Comparison of ENCODE assay signal across 8 cellular contexts in genomic region chr16:77722315-77723107, GRCh38. TPM values are rescaled to one million over a fixed set of nuclear protein-coding genes. Genes with fewer than 3 reads are reported as not detected.
DNase-seq lines count a peak whose midpoint lies in the region; FAIRE-seq and TF ChIP-seq lines count a peak whose summit lies in the region.

Gene NUDT7 (plus strand): TSS chr16:77722514. CDS start chr16:77722583, 69 bp downstream.

- no peaks in the 10 kb centered on the region for H3K27me3 ChIP-seq in H7 (ENCODE audit: control insufficient read depth, insufficient read depth, low read length)
- no peaks in the 10 kb centered on the region for H3K27me3 ChIP-seq in Loucy (ENCODE audit: insufficient read depth, low read length, poor library complexity, severe bottlenecking)
- H3K27me3 ChIP-seq in neuronal stem cell (ENCODE audit: control insufficient read depth in 3 of 3, insufficient read depth in 3 of 3, low read depth in 1 of 3, low read length in 3 of 3) = no peaks in the 10 kb centered on the region
- H3K27me3 ChIP-seq in subcutaneous abdominal adipose tissue (ENCODE audit: control insufficient read depth in 5 of 5, insufficient read depth in 4 of 5, low read length in 5 of 5) = no peaks in the 10 kb centered on the region

- peak within 1 kb of the TSS; percentile 97 for H2AFZ ChIP-seq in Loucy (ENCODE audit: low read length)
- H2AFZ ChIP-seq in neuronal stem cell (ENCODE audit: low read length) = peak within 1 kb of the TSS; percentile 99

- WGBS in neuronal stem cell (ENCODE audit: extremely low coverage in 2 of 2, insufficient read length in 2 of 2, insufficient replicate concordance in 1 of 2), 2 donors = no CpG with 5 or more reads among the region's 55 CpGs

- H2BK120ac ChIP-seq in neuronal stem cell (ENCODE audit: low read depth, low read length) = no peak within 1 kb of the TSS

- H3K27ac ChIP-seq in neuronal stem cell (replicated peaks; ENCODE audit: low read length) (peak within 1 kb of the TSS; percentile 74), subcutaneous abdominal adipose tissue (ENCODE audit: low read depth, low read length) (peak within 1 kb of the TSS; percentile 98)

- H3K36me3 ChIP-seq in H7 (replicated peaks; ENCODE audit: control insufficient read depth, insufficient read depth, low read length) = peaks cover 2% of the 10 kb centered on the region; the same call in 1 of the 2 replicates
- H3K36me3 ChIP-seq in Loucy (ENCODE audit: insufficient read depth, low read length) = no peaks in the 10 kb centered on the region
- no peaks in the 10 kb centered on the region for H3K36me3 ChIP-seq in neuronal stem cell (replicated peaks in 1 of 2; ENCODE audit: control insufficient read depth in 2 of 2, insufficient read depth in 2 of 2, low read length in 2 of 2)
- H3K36me3 ChIP-seq in subcutaneous abdominal adipose tissue (ENCODE audit: control insufficient read depth in 5 of 5, insufficient read depth in 5 of 5, low read length in 5 of 5) = peaks cover 0 to 12% (median 11%) of the 10 kb centered on the region in 5 donors

- no peak within 1 kb of the TSS for H4K8ac ChIP-seq in neuronal stem cell (ENCODE audit: low read depth, low read length)

- H3K4me2 ChIP-seq in Loucy (ENCODE audit: low read depth, low read length, poor library complexity, severe bottlenecking) = peak within 1 kb of the TSS; percentile 93
- peak within 1 kb of the TSS; percentile 83 for H3K4me2 ChIP-seq in neuronal stem cell (ENCODE audit: insufficient read depth, low read length, poor library complexity, severe bottlenecking)

- no peaks in the 10 kb centered on the region for H3F3A ChIP-seq in Loucy (ENCODE audit: low read depth)

- H2BK15ac ChIP-seq in neuronal stem cell (ENCODE audit: low read length) = peak within 1 kb of the TSS; percentile 80

- H3K9me3 ChIP-seq in Loucy (ENCODE audit: insufficient read depth, low read depth, low read length) = no peaks in the 10 kb centered on the region
- peaks cover 0 to 5% of the 10 kb centered on the region in 2 donors for H3K9me3 ChIP-seq in neuronal stem cell (replicated peaks in 1 of 2; ENCODE audit: control insufficient read depth in 2 of 2, insufficient read depth in 1 of 2, low read depth in 1 of 2, low read length in 2 of 2)
- no peaks in the 10 kb centered on the region for H3K9me3 ChIP-seq in subcutaneous abdominal adipose tissue (ENCODE audit: control insufficient read depth in 5 of 5, low read length in 5 of 5)

- H3K4ac ChIP-seq in neuronal stem cell (ENCODE audit: low read length) = no peak within 1 kb of the TSS

- H3K23ac ChIP-seq in neuronal stem cell (ENCODE audit: low read depth, low read length, poor library complexity) = peak within 1 kb of the TSS; percentile 92

- H2BK5ac ChIP-seq in neuronal stem cell (ENCODE audit: low read length) = peak within 1 kb of the TSS; percentile 62

- H3K79me2 ChIP-seq in Loucy (ENCODE audit: insufficient read depth, low read length) = no peaks in the 10 kb centered on the region

- no peak for FAIRE-seq in frontal cortex (lab: Jason Lieb, UNC)

- DNase-seq in GDM1 (lab: John Stamatoyannopoulos, UW) = peak; percentile 73
- DNase-seq in H7 = peak; percentile 98
- peak; percentile 89 to 94 (median 92) for DNase-seq in activated naive CD4-positive, alpha-beta T cell (lab: John Stamatoyannopoulos, UW)
- DNase-seq in frontal cortex (ENCODE audit: low spot score in 2 of 2) = peak; percentile 80 to 96
- DNase-seq in neuronal stem cell (ENCODE audit: low spot score) = peak; percentile 96

- peak; percentile 45 for TF ChIP-seq CTCF in Loucy (conservative IDR thresholded peaks at IDR 0.05; ENCODE audit: low read length)

- H4K91ac ChIP-seq in neuronal stem cell (ENCODE audit: low read depth, low read length, poor library complexity) = no peak within 1 kb of the TSS

- H3K4me1 ChIP-seq in Loucy (ENCODE audit: insufficient read depth, low read length, poor library complexity, severe bottlenecking) (peaks cover 12% of the 10 kb centered on the region), neuronal stem cell (ENCODE audit: control insufficient read depth in 2 of 2, insufficient read depth in 1 of 2, low read depth in 1 of 2, low read length in 2 of 2) (peaks cover 2 to 6% of the 10 kb centered on the region in 2 donors), subcutaneous abdominal adipose tissue (ENCODE audit: control insufficient read depth in 5 of 5, insufficient read depth in 5 of 5, low read length in 5 of 5) (peaks cover 0 to 18% (median 14%) of the 10 kb centered on the region in 5 donors)

- H3K79me1 ChIP-seq in neuronal stem cell (ENCODE audit: low read depth, low read length) = no peaks in the 10 kb centered on the region

- H2BK12ac ChIP-seq in neuronal stem cell (ENCODE audit: low read length) = no peak within 1 kb of the TSS

- H3K14ac ChIP-seq in neuronal stem cell (ENCODE audit: low read length) = no peak within 1 kb of the TSS

- peak within 1 kb of the TSS; percentile 54 for H2AK5ac ChIP-seq in neuronal stem cell (ENCODE audit: low read depth, low read length)

- no peaks in the 10 kb centered on the region for H3K9me2 ChIP-seq in Loucy (replicated peaks; ENCODE audit: low read depth, low read length)

- TF ChIP-seq POLR2A in Raji (IDR thresholded peaks at IDR 0.05; ENCODE audit: insufficient read depth, low read depth, low read length) = peak; percentile 76

- H3K18ac ChIP-seq in neuronal stem cell (ENCODE audit: low read length) = peak within 1 kb of the TSS; percentile 93

- peak within 1 kb of the TSS; percentile 64 for H3K4me3 ChIP-seq in H7 (ENCODE audit: insufficient read depth, low read depth, low read length)
- H3K4me3 ChIP-seq in Loucy (ENCODE audit: low read length, poor library complexity, severe bottlenecking) = peak within 1 kb of the TSS; percentile 83
- peak within 1 kb of the TSS; percentile 74 to 82 for H3K4me3 ChIP-seq in neuronal stem cell (ENCODE audit: low read length in 2 of 2)
- H3K4me3 ChIP-seq in subcutaneous abdominal adipose tissue (ENCODE audit: low read depth in 1 of 5, low read length in 5 of 5) = peak within 1 kb of the TSS; percentile 83 to 92 (median 88)

- H4K20me1 ChIP-seq in Loucy (ENCODE audit: insufficient read depth, low read length, poor library complexity, severe bottlenecking) = no peaks in the 10 kb centered on the region

- peak within 1 kb of the TSS; percentile 76 for H3K9ac ChIP-seq in Loucy (ENCODE audit: low read depth, low read length, poor library complexity, severe bottlenecking)
- H3K9ac ChIP-seq in neuronal stem cell (ENCODE audit: low read depth, low read length, poor library complexity) = peak within 1 kb of the TSS; percentile 72
- peak within 1 kb of the TSS; percentile 89 to 94 (median 91) for H3K9ac ChIP-seq in subcutaneous abdominal adipose tissue (ENCODE audit: low read length in 5 of 5)

RNA-seq across cellular contexts. Expression of gene NUDT7, which starts in this region (rescaled TPM):
- total RNA-seq in H7 (2014; rRNA removed; shearing (Covaris generic)) = 8.6 and 8.9 TPM in 2 replicates
- total RNA-seq in frontal cortex = 0.82 TPM
- 18.3 TPM for polyA plus RNA-seq in neuronal stem cell (2013, experiment 1 of 2)
- 17.0 TPM for polyA plus RNA-seq in neuronal stem cell (2013, experiment 2 of 2)

Comparison
In these comparisons a context has a peak if more than half of its experiments do, and no peak if none do; other contexts are left out.
1. Peak in every context shown above with its lines: DNase-seq, H3K4me3 ChIP-seq and H3K27ac ChIP-seq.
2. Peak in DNase-seq in frontal cortex; RNA of the gene not detected or under 1 TPM.